Comparison of ENCODE assay signal across 19 cellular contexts in genomic region chr10:70587045-70587658, GRCh38. TPM values are rescaled to one million over a fixed set of nuclear protein-coding genes. Genes with fewer than 3 reads are reported as not detected.
DNase-seq lines count a peak whose midpoint lies in the region; ATAC-seq, FAIRE-seq and TF ChIP-seq lines count a peak whose summit lies in the region.
"Had no signal": no experiment of that assay in that cellular context is flagged by ENCODE, and none has a peak within 500 bp of the region (broad histone marks: within the 10 kb centered on the region; RNA-seq: fewer than 3 reads in every experiment).

No MANE protein-coding gene starts in this region.

- TF ChIP-seq CTCF in ovary (IDR thresholded peaks at IDR 0.05) (no peak), ascending aorta (IDR thresholded peaks at IDR 0.05) (no peak)

- H3K27ac ChIP-seq in ovary (no peak overlapping the region), ascending aorta (no peak overlapping the region)
- H3K27ac ChIP-seq: coronary artery, esophagus muscularis mucosa had no signal

- ATAC-seq in GM18868 (IDR thresholded peaks at IDR 0.05; ENCODE audit: unreplicated experiment): peak; percentile 56
- ATAC-seq in HG02938 (IDR thresholded peaks at IDR 0.05; ENCODE audit: unreplicated experiment): peak; percentile 58
- ATAC-seq in HG03097 (IDR thresholded peaks at IDR 0.05; ENCODE audit: low FRiP score, unreplicated experiment): no peak
- ATAC-seq: K562, left ventricle myocardium superior, T-helper 17 cell had no signal

- H3K27me3 ChIP-seq in ovary (no peaks in the 10 kb centered on the region), ascending aorta (no peaks in the 10 kb centered on the region)
- H3K27me3 ChIP-seq: esophagus muscularis mucosa had no signal

- WGBS in ovary, 3 donors: 87 to 90% (median 90%) methylated on average over 8 of the region's 8 CpGs

- H3K4me3 ChIP-seq in ovary (no peak overlapping the region), ascending aorta (no peak overlapping the region)
- H3K4me3 ChIP-seq: coronary artery, esophagus muscularis mucosa, K562 had no signal

- TF ChIP-seq EP300 in ovary (IDR thresholded peaks at IDR 0.05): no peak

- intact Hi-C loops in ovary (cut with DNase I): no loop called here
- intact Hi-C loops in ascending aorta (cut with DNase I): no loop called here

- H3K36me3 ChIP-seq in ovary: no peaks in the 10 kb centered on the region
- H3K36me3 ChIP-seq in ascending aorta: no peaks in the 10 kb centered on the region
- H3K36me3 ChIP-seq: esophagus muscularis mucosa had no signal

- TF ChIP-seq POLR2A in GM12892 (IDR thresholded peaks at IDR 0.05; ENCODE audit: low read depth, low read length): no peak
- TF ChIP-seq POLR2A in ovary (IDR thresholded peaks at IDR 0.05): no peak

- H3K9me3 ChIP-seq in ovary: no peaks in the 10 kb centered on the region
- H3K9me3 ChIP-seq in ascending aorta: no peaks in the 10 kb centered on the region
- H3K9me3 ChIP-seq: esophagus muscularis mucosa had no signal

- H3K4me1 ChIP-seq in ovary (ENCODE audit: insufficient read depth): peaks cover 11% of the 10 kb centered on the region
- H3K4me1 ChIP-seq in ascending aorta: no peaks in the 10 kb centered on the region

- peak; percentile 84 for FAIRE-seq in GM12892 (lab: Jason Lieb, UNC)
- FAIRE-seq: K562 had no signal

- no peak for DNase-seq in GM12892 (ENCODE audit: insufficient read length)
- DNase-seq in ecto neural progenitor cell (ENCODE audit: low spot score): peak; percentile 12
- DNase-seq in ovary: no peak
- DNase-seq in ascending aorta (ENCODE audit: low spot score in 2 of 2): no peak
- no peak for DNase-seq in NCI-H82 (lab: John Stamatoyannopoulos, UW)
- DNase-seq: activated CD4-positive, alpha-beta T cell treated with anti-CD3 and anti-CD28 coated beads, Interleukin-2, amount 50 U/mL, for 4 hours; EL; GOT3; left ventricle myocardium superior; NCI-H1417 treated with DMSO at 0.1 percent for 48 hours; NCI-H510A; RPMI8226; T-helper 17 cell had no signal

RNA-seq across cellular contexts. Expression of gene PRF1, which starts 15.4 kb away (rescaled TPM):
- 2.7 TPM for polyA plus RNA-seq in GM12892 (2012; ENCODE audit: missing spikeins)
- total RNA-seq in ovary: 1 to 10 TPM in 6 of 7 donors, under 1 TPM in 1; 0.78 to 5.1 (median 1.3) TPM
- polyA plus RNA-seq in ovary: 1 to 10 TPM in 1 of 2 donors, under 1 TPM in 1; 0.58 to 4.5 TPM
- 6.2 TPM for total RNA-seq in ascending aorta
